In genomic region chr16:71258371-71258770, GRCh38 we compare ENCODE assay signal across 21 cellular contexts. TPM values are rescaled to one million over a fixed set of nuclear protein-coding genes. Genes with fewer than 3 reads are reported as not detected.
"Had no signal": no experiment of that assay in that cellular context is flagged by ENCODE, and none has a peak within 500 bp of the region (broad histone marks: within the 10 kb centered on the region; RNA-seq: fewer than 3 reads in every experiment).

No MANE protein-coding gene starts in this region.

- H3K4me3 Mint-ChIP-seq: activated B cell treated with CpG ODN at 0.5 μM for 24 hours; activated CD4-positive, alpha-beta T cell treated with anti-CD3 and anti-CD28 coated beads for 36 hours; activated naive CD8-positive, alpha-beta T cell treated with anti-CD3 and anti-CD28 coated beads for 36 hours; central memory CD8-positive, alpha-beta T cell; memory B cell; neural crest cell; stimulated activated naive B cell treated with anti-CD40 and anti-IgM and Interleukin-4, amounts not matched to agents 10 μg/mL and 1 μg/mL and 100 μg/mL, for 72 hours; type B pancreatic cell had no signal

- H3K27ac ChIP-seq: breast epithelium, sigmoid colon, vagina had no signal

- ATAC-seq: activated CD4-positive, alpha-beta T cell treated with anti-CD3 and anti-CD28 coated beads for 36 hours; stimulated activated naive B cell treated with anti-CD40 and anti-IgM and Interleukin-4, amounts not matched to agents 10 μg/mL and 1 μg/mL and 100 μg/mL, for 72 hours had no signal

- H3K27ac Mint-ChIP-seq: activated B cell treated with CpG ODN at 0.5 μM for 24 hours; activated CD4-positive, alpha-beta T cell treated with anti-CD3 and anti-CD28 coated beads for 36 hours; activated naive CD8-positive, alpha-beta T cell treated with anti-CD3 and anti-CD28 coated beads for 36 hours; memory B cell; stimulated activated naive B cell treated with anti-CD40 and anti-IgM and Interleukin-4, amounts not matched to agents 10 μg/mL and 1 μg/mL and 100 μg/mL, for 72 hours; type B pancreatic cell had no signal

- H3K4me3 ChIP-seq: breast epithelium, sigmoid colon, vagina had no signal

- H3K4me1 Mint-ChIP-seq: activated naive CD8-positive, alpha-beta T cell treated with anti-CD3 and anti-CD28 coated beads for 36 hours; central memory CD8-positive, alpha-beta T cell had no signal

- DNase-seq: activated B cell treated with CpG ODN at 0.5 μM for 24 hours; activated CD4-positive, alpha-beta T cell treated with anti-CD3 and anti-CD28 coated beads for 36 hours; activated CD4-positive, alpha-beta T cell treated with anti-CD3 and anti-CD28 coated beads, Interleukin-2, amount 50 U/mL, for 4 hours; activated naive CD4-positive, alpha-beta T cell treated with Interleukin-2 at 50 U/mL for 16 hours; activated naive CD8-positive, alpha-beta T cell treated with anti-CD3 and anti-CD28 coated beads for 36 hours; activated T-cell treated with anti-CD3 and anti-CD28 coated beads, Interleukin-2, amount 50 U/mL, for 48 hours; effector memory CD4-positive, alpha-beta T cell; foreskin melanocyte; occipital lobe; sigmoid colon; stimulated activated CD4-positive, alpha-beta T cell treated with anti-CD3 and anti-CD28 coated beads, Interleukin-2, amount 100 ng/mL, for 48 hours; stimulated activated CD8-positive, alpha-beta memory T cell treated with anti-CD3 and anti-CD28 coated beads, Interleukin-4, amount 100 ng/mL, for 48 hours; stimulated activated naive B cell treated with anti-CD40 and anti-IgM and Interleukin-4, amounts not matched to agents 10 μg/mL and 1 μg/mL and 100 μg/mL, for 72 hours; T-helper 9 cell had no signal

- H3K27me3 ChIP-seq: breast epithelium, sigmoid colon, vagina had no signal

- H3K9me3 ChIP-seq: breast epithelium, sigmoid colon, vagina had no signal

- H3K36me3 Mint-ChIP-seq: activated naive CD8-positive, alpha-beta T cell treated with anti-CD3 and anti-CD28 coated beads for 36 hours; memory B cell; type B pancreatic cell had no signal

- H3K36me3 ChIP-seq: breast epithelium, sigmoid colon, vagina had no signal

- H3K4me1 ChIP-seq: breast epithelium, sigmoid colon, vagina had no signal

- H3K9me3 Mint-ChIP-seq: activated B cell treated with CpG ODN at 0.5 μM for 24 hours; activated naive CD8-positive, alpha-beta T cell treated with anti-CD3 and anti-CD28 coated beads for 36 hours; central memory CD8-positive, alpha-beta T cell; memory B cell; neural crest cell; stimulated activated naive B cell treated with anti-CD40 and anti-IgM and Interleukin-4, amounts not matched to agents 10 μg/mL and 1 μg/mL and 100 μg/mL, for 72 hours; type B pancreatic cell had no signal

RNA-seq across cellular contexts. Expression of gene HYDIN, which starts 27.8 kb away (rescaled TPM):
- total RNA-seq: activated B cell treated with CpG ODN at 0.5 μM for 24 hours; activated naive CD8-positive, alpha-beta T cell treated with anti-CD3 and anti-CD28 coated beads for 36 hours; dermis microvascular lymphatic vessel endothelial cell; vagina had no signal
